Comparison of ENCODE assay signal across 11 cellular contexts in the genomic region with DNA sequence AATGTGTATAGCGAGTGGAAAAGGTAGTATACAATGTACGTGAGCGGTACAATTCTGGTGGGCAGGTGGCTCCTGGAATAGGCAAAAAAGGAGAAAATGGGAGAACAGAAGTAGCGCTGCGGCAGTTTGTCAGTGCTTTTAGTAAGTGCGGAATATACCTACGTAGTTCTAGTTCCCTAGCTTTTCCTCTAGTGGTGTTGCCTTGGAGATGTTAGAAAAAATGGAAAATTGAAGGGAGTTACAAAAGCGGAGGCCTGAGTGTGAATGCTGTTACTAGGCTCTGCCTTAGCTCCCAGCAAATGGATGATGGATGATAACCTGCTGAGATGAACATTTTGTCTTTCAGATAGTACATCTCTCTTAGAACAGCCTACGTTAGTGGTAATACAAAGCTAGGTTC. TPM values are rescaled to one million over a fixed set of nuclear protein-coding genes. Genes with fewer than 3 reads are reported as not detected.
A peak's percentile ranks its signal among the peaks of the same experiment; 100 is the strongest.
DNase-seq lines count a peak whose midpoint lies in the region; ATAC-seq and TF ChIP-seq lines count a peak whose summit lies in the region.
"Had no signal": no experiment of that assay in that cellular context is flagged by ENCODE, and none has a peak within 500 bp of the region (broad histone marks: within the 10 kb centered on the region; RNA-seq: fewer than 3 reads in every experiment).

No MANE protein-coding gene starts in this region.

- H3K27me3 Mint-ChIP-seq in activated CD4-positive, alpha-beta T cell treated with anti-CD3 and anti-CD28 coated beads for 36 hours, result peaks cover 2% of the 10 kb centered on the region
- peaks cover 3% of the 10 kb centered on the region for H3K27me3 Mint-ChIP-seq in glutamatergic neuron (ENCODE audit: unreplicated experiment)

- H3K9me3 Mint-ChIP-seq in activated CD4-positive, alpha-beta T cell treated with anti-CD3 and anti-CD28 coated beads for 36 hours (ENCODE audit: low read depth), result no peaks in the 10 kb centered on the region
- H3K9me3 Mint-ChIP-seq in glutamatergic neuron (ENCODE audit: unreplicated experiment), result peaks cover 3% of the 10 kb centered on the region
- H3K9me3 Mint-ChIP-seq in stimulated activated effector memory CD8-positive, alpha-beta T cell treated with anti-CD3 and anti-CD28 coated beads, Interleukin-12 subunit alpha, Interleukin-12 subunit beta, amount 100 ng/mL, for 72 hours, result no peaks in the 10 kb centered on the region

- H3K36me3 ChIP-seq in WERI-Rb-1, result no peaks in the 10 kb centered on the region
- H3K36me3 ChIP-seq: vagina had no signal

- peaks cover 8% of the 10 kb centered on the region for H3K4me1 Mint-ChIP-seq in activated CD4-positive, alpha-beta T cell treated with anti-CD3 and anti-CD28 coated beads for 36 hours
- H3K4me1 Mint-ChIP-seq in glutamatergic neuron (ENCODE audit: low read depth, unreplicated experiment), result peaks cover 30% of the 10 kb centered on the region
- peaks cover 7% of the 10 kb centered on the region for H3K4me1 Mint-ChIP-seq in stimulated activated effector memory CD8-positive, alpha-beta T cell treated with anti-CD3 and anti-CD28 coated beads, Interleukin-12 subunit alpha, Interleukin-12 subunit beta, amount 100 ng/mL, for 72 hours

- CTCF ChIA-PET in activated CD4-positive, alpha-beta T cell treated with anti-CD3 and anti-CD28 coated beads for 36 hours (lab: Charles Lee), result interaction anchor here (0.7 to 2.3 kb wide), 3 partner anchors 14 to 356 kb away, joined by 3 to 11 read pairs (median 3); no protein-coding TSS in a partner anchor

- H3K4me3 Mint-ChIP-seq in activated CD4-positive, alpha-beta T cell treated with anti-CD3 and anti-CD28 coated beads for 36 hours, result peak overlapping the region; percentile 81
- peak overlapping the region; percentile 96 for H3K4me3 Mint-ChIP-seq in glutamatergic neuron (ENCODE audit: unreplicated experiment)
- H3K4me3 Mint-ChIP-seq in stimulated activated effector memory CD8-positive, alpha-beta T cell treated with anti-CD3 and anti-CD28 coated beads, Interleukin-12 subunit alpha, Interleukin-12 subunit beta, amount 100 ng/mL, for 72 hours, result peak overlapping the region; percentile 79

- no peak for TF ChIP-seq CTCF in WERI-Rb-1 (IDR thresholded peaks at IDR 0.05; ENCODE audit: low read depth, low read length)
- TF ChIP-seq CTCF in glutamatergic neuron (IDR thresholded peaks at IDR 0.05; ENCODE audit: partially characterized antibody, unreplicated experiment), result no peak

- DNase-seq in activated CD4-positive, alpha-beta T cell treated with anti-CD3 and anti-CD28 coated beads for 36 hours, result no peak
- DNase-seq in activated CD4-positive, alpha-beta T cell treated with anti-CD3 and anti-CD28 coated beads, Interleukin-2, amount 50 U/mL, for 4 hours, result no peak
- no peak for DNase-seq in WERI-Rb-1
- DNase-seq in glutamatergic neuron, result no peak
- DNase-seq in stimulated activated effector memory CD8-positive, alpha-beta T cell treated with anti-CD3 and anti-CD28 coated beads, Interleukin-12 subunit alpha, Interleukin-12 subunit beta, amount 100 ng/mL, for 72 hours (ENCODE audit: low spot score in 2 of 2), result no peak
- no peak for DNase-seq in activated gamma-delta T cell treated with Interleukin-2 at 50 U/mL for 16 hours
- no peak for DNase-seq in effector CD4-positive, alpha-beta T cell
- no peak for DNase-seq in activated gamma-delta T cell (lab: John Stamatoyannopoulos, UW)
- DNase-seq: NCI-H187 had no signal

- H3K27ac Mint-ChIP-seq in activated CD4-positive, alpha-beta T cell treated with anti-CD3 and anti-CD28 coated beads for 36 hours, result no peak overlapping the region
- H3K27ac Mint-ChIP-seq in glutamatergic neuron (ENCODE audit: unreplicated experiment), result peak overlapping the region; percentile 77
- H3K27ac Mint-ChIP-seq in stimulated activated effector memory CD8-positive, alpha-beta T cell treated with anti-CD3 and anti-CD28 coated beads, Interleukin-12 subunit alpha, Interleukin-12 subunit beta, amount 100 ng/mL, for 72 hours, result no peak overlapping the region

- POLR2A ChIA-PET in activated CD4-positive, alpha-beta T cell treated with anti-CD3 and anti-CD28 coated beads for 36 hours (lab: Charles Lee), result interaction anchor here (0.5 to 2.2 kb wide), 2 partner anchors 35 to 84 kb away, joined by 4 to 9 read pairs; no protein-coding TSS in a partner anchor

- no peaks in the 10 kb centered on the region for H3K9me3 ChIP-seq in WERI-Rb-1 (ENCODE audit: severe bottlenecking)
- H3K9me3 ChIP-seq: vagina had no signal

- no peaks in the 10 kb centered on the region for H3K27me3 ChIP-seq in WERI-Rb-1 (ENCODE audit: insufficient read depth, low read depth, severe bottlenecking)
- H3K27me3 ChIP-seq: vagina had no signal

- ATAC-seq in activated CD4-positive, alpha-beta T cell treated with anti-CD3 and anti-CD28 coated beads for 36 hours, result no peak
- no peak for ATAC-seq in stimulated activated effector memory CD8-positive, alpha-beta T cell treated with anti-CD3 and anti-CD28 coated beads, Interleukin-12 subunit alpha, Interleukin-12 subunit beta, amount 100 ng/mL, for 72 hours

- peak overlapping the region; percentile 95 for H3K27ac ChIP-seq in WERI-Rb-1

- H3K4me3 ChIP-seq in WERI-Rb-1 (ENCODE audit: low read depth, low read length), result peak overlapping the region; percentile 70

- intact Hi-C loops in activated CD4-positive, alpha-beta T cell treated with anti-CD3 and anti-CD28 coated beads for 36 hours (cut with DNase I, micrococcal nuclease), result loop anchor here in 1 of 2 experiments (2.0 kb wide), 2 partner anchors 271 to 1507 kb away; a partner anchor contains a TSS

- H3K36me3 Mint-ChIP-seq in activated CD4-positive, alpha-beta T cell treated with anti-CD3 and anti-CD28 coated beads for 36 hours (ENCODE audit: low read depth), result no peaks in the 10 kb centered on the region
- H3K36me3 Mint-ChIP-seq in glutamatergic neuron (ENCODE audit: unreplicated experiment), result no peaks in the 10 kb centered on the region
- H3K36me3 Mint-ChIP-seq in stimulated activated effector memory CD8-positive, alpha-beta T cell treated with anti-CD3 and anti-CD28 coated beads, Interleukin-12 subunit alpha, Interleukin-12 subunit beta, amount 100 ng/mL, for 72 hours, result no peaks in the 10 kb centered on the region

RNA-seq across cellular contexts. Expression of a gene that starts 1.1 kb away (rescaled TPM):
- total RNA-seq in activated CD4-positive, alpha-beta T cell treated with anti-CD3 and anti-CD28 coated beads for 36 hours, result 1 to 10 TPM; 2.9 to 4.4 TPM
- total RNA-seq in glutamatergic neuron (ENCODE audit: unreplicated experiment), result 7.6 TPM

RNA-seq across cellular contexts. Expression of a gene that starts 32.8 kb away (rescaled TPM):
- total RNA-seq in activated CD4-positive, alpha-beta T cell treated with anti-CD3 and anti-CD28 coated beads for 36 hours, result 1 to 10 TPM; 8.1 TPM
- 2.1 TPM for total RNA-seq in glutamatergic neuron (ENCODE audit: unreplicated experiment)
- total RNA-seq: myocyte had no signal
